In the genomic region with DNA sequence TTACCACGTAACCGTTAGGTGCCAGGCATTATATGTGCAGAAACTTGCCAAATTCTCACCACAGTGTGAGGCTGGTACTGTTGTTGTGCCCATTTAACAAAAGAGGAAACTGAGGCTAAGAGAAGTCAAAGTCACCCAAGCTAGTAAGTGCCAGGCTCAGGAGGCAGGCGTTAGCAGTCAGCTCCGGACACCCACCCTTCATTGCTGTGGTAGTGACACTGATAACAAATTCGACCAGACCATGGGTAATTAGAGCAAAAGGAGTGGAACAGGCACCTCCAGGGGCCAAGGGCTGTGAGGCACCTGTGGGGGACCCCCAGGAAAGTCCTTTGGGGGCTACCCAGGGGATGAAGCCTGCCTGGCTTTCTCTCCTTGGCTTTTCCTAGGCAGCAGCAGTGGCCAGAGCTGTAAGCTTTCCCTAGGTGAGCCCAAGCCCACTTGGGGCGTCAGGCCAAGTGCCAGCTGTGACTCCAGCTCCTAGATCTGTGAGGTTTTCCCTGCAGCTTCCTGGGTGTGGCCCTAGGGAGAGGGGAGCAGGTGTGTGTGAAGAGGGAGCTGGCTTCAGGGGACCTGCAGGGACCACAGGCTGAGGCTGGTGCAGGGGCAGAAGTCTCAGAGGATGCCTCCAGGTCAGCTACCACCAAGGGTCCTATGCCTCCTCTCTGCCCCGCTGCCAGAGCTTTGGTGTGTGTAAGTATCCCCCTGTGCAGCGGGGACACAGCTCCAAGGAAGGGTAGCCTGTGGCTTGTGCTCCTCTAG, we compare ENCODE assay signal across 17 cellular contexts. TPM values are rescaled to one million over a fixed set of nuclear protein-coding genes. Genes with fewer than 3 reads are reported as not detected.
DNase-seq lines count a peak whose midpoint lies in the region; ATAC-seq and TF ChIP-seq lines count a peak whose summit lies in the region.
"Had no signal": no experiment of that assay in that cellular context is flagged by ENCODE, and none has a peak within 500 bp of the region (broad histone marks: within the 10 kb centered on the region; RNA-seq: fewer than 3 reads in every experiment).

No MANE protein-coding gene starts in this region.

- POLR2A ChIA-PET in HEK293T (lab: Yijun Ruan, JAX), result no interaction called here

- intact Hi-C loops in posterior vena cava (cut with DNase I), result no loop called here

- ATAC-seq in HG02885 (IDR thresholded peaks at IDR 0.05; ENCODE audit: poor library complexity, unreplicated experiment) (no peak), GM19351 (IDR thresholded peaks at IDR 0.05; ENCODE audit: unreplicated experiment) (no peak)
- ATAC-seq: CD8-positive, alpha-beta T cell; Right ventricle myocardium inferior had no signal

- DNase-seq in SHP77 (lab: John Stamatoyannopoulos, UW) (peak; percentile 7 to 19), SHP77 treated with DMSO at 0.1 percent for 48 hours (lab: John Stamatoyannopoulos, UW) (no peak), DMS79 treated with DMSO at 0.1 percent for 48 hours (lab: John Stamatoyannopoulos, UW) (peak; percentile 29), NCI-H2171 treated with DMSO at 0.1 percent for 48 hours (lab: John Stamatoyannopoulos, UW) (peak; percentile 78), posterior vena cava (ENCODE audit: low spot score) (peak; percentile 50), HEK293T (ENCODE audit: extremely low spot score) (no peak)
- DNase-seq: HFFc6, NCI-H1048, NCI-H187, NCI-H526 had no signal

- CTCF ChIA-PET in HEK293T (lab: Yijun Ruan, JAX), result no interaction called here

TF ChIP-seq in HEK293T, 16 proteins besides CTCF, POLR2A, EP300 and RAD21:
- TF ChIP-seq BHLHE40 (IDR thresholded peaks at IDR 0.05; ENCODE audit: borderline replicate concordance) (no peak), ZNF384 (IDR thresholded peaks at IDR 0.05) (no peak), FOXK2 (IDR thresholded peaks at IDR 0.05) (no peak), HDGF (IDR thresholded peaks at IDR 0.05; ENCODE audit: borderline replicate concordance) (no peak), LEF1 (IDR thresholded peaks at IDR 0.05; ENCODE audit: borderline replicate concordance) (no peak), PKNOX1 (IDR thresholded peaks at IDR 0.05) (no peak), FOXM1 (IDR thresholded peaks at IDR 0.05; ENCODE audit: borderline replicate concordance) (no peak), SP1 (IDR thresholded peaks at IDR 0.05) (no peak), FOXA1 (IDR thresholded peaks at IDR 0.05) (no peak), ELF4 (IDR thresholded peaks at IDR 0.05) (no peak), L3MBTL2 (conservative IDR thresholded peaks at IDR 0.05) (no peak), ARNT (IDR thresholded peaks at IDR 0.05) (no peak), TARDBP (IDR thresholded peaks at IDR 0.05) (no peak), SUZ12 (IDR thresholded peaks at IDR 0.05) (no peak), NFRKB (IDR thresholded peaks at IDR 0.05) (no peak), CTBP1 (IDR thresholded peaks at IDR 0.05; ENCODE audit: borderline replicate concordance) (no peak)
TF ChIP-seq in HEK293T: peak in this region for 0.

RNA-seq across cellular contexts. Expression of gene ALX4, which starts 19.7 kb away (rescaled TPM):
- not detected for total RNA-seq in posterior vena cava
- total RNA-seq: CD8-positive, alpha-beta T cell; HT1080; MCF 10A; OCI-LY7 had no signal

Comparison
In these comparisons a context has a peak if more than half of its experiments do, and no peak if none do; other contexts are left out.
1. DNase-seq: peak in SHP77 (2 of 2), DMS79 treated with DMSO at 0.1 percent for 48 hours (single experiment), NCI-H2171 treated with DMSO at 0.1 percent for 48 hours (single experiment) and posterior vena cava (single experiment); none in SHP77 treated with DMSO at 0.1 percent for 48 hours (single experiment) and HEK293T (single experiment).